11 cellular contexts compared by ENCODE assay signal in the genomic region with DNA sequence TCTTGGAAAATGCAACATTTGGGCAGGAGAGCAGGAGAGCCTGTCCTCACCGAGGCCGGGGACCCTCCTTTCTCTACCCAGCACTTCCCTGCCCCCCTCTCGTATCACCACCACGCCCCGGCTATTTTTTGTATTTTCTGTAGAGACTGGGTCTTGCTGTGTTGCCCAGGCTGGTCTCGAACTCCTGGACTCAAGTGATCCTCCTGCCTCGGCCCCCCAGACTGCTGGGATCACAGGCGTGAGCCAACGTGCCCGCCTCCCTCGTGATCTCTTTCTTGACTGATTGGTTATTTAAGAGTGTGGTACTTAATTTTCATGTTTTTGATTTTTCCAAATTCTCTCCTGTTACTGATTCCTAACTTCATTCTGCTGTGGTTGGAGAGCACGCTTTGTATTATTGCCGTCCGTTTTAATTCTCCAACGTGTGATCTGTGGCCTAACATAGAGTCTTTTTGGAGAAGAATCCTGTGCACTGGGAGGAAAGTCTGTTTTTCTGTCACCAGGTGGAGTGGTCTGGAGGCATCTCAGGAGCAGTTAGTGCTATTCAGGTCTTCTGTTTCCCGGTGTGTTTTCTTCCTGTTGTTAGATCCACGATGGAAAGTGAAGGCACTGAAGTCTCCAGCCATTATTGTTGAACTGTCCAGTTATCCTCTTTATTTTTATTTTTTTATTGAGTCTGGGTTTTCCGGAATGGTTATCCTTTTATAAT. TPM values are rescaled to one million over a fixed set of nuclear protein-coding genes. Genes with fewer than 3 reads are reported as not detected.
DNase-seq lines count a peak whose midpoint lies in the region; ATAC-seq and TF ChIP-seq lines count a peak whose summit lies in the region.
"Had no signal": no experiment of that assay in that cellular context is flagged by ENCODE, and none has a peak within 500 bp of the region (broad histone marks: within the 10 kb centered on the region; RNA-seq: fewer than 3 reads in every experiment).

No MANE protein-coding gene starts in this region.

- peak overlapping the region in 2 of 11 experiments; percentile 38 to 55; a peak in 3 of 22 replicates for H3K27ac ChIP-seq in BLaER1 treated with 17β-estradiol and CSF1 and Interleukin-3, amounts not matched to agents 10 nM and 100 nM

- H3K4me1 ChIP-seq in BLaER1 treated with 17β-estradiol and CSF1 and Interleukin-3, amounts not matched to agents 10 nM and 100 nM = peaks cover 49 to 66% (median 61%) of the 10 kb centered on the region in 10 experiments

- peaks cover 0 to 8% (median 2%) of the 10 kb centered on the region in 11 experiments; a peak in 6 of 22 replicates for H3K36me3 ChIP-seq in BLaER1 treated with 17β-estradiol and CSF1 and Interleukin-3, amounts not matched to agents 10 nM and 100 nM

- peaks cover 3 to 28% (median 10%) of the 10 kb centered on the region in 11 experiments for H3K9me3 ChIP-seq in BLaER1 treated with 17β-estradiol and CSF1 and Interleukin-3, amounts not matched to agents 10 nM and 100 nM (replicated peaks in 1 of 11)
- H3K9me3 ChIP-seq: mucosa of descending colon had no signal

- ATAC-seq in natural killer cell treated with Interleukin-12 subunit alpha and Interleukin-12 subunit beta and Interleukin-15 and Interleukin-18, amount 100 ng/mL, for 72 hours = no peak
- no peak for ATAC-seq in GM18870 (IDR thresholded peaks at IDR 0.05; ENCODE audit: unreplicated experiment)

- H4K20me1 ChIP-seq in BLaER1 treated with 17β-estradiol and CSF1 and Interleukin-3, amounts not matched to agents 10 nM and 100 nM = peaks cover 0 to 25% (median 7%) of the 10 kb centered on the region in 11 experiments; a peak in 11 of 22 replicates

- DNase-seq in HFF-Myc (ENCODE audit: extremely low read depth, low read depth) (no peak), chondrocyte (ENCODE audit: low spot score) (no peak), middle frontal gyrus (ENCODE audit: extremely low spot score, low spot score) (no peak), Ammon's horn (ENCODE audit: low spot score) (no peak), CD1c-positive myeloid dendritic cell (ENCODE audit: extremely low spot score) (no peak)
- no peak for DNase-seq in natural killer cell treated with Interleukin-12 subunit alpha and Interleukin-12 subunit beta and Interleukin-15 and Interleukin-18, amount 100 ng/mL, for 72 hours (ENCODE audit: low spot score)
- DNase-seq: mucosa of descending colon had no signal

- H3K27me3 Mint-ChIP-seq in chondrocyte (ENCODE audit: low read depth) = no peaks in the 10 kb centered on the region
- H3K27me3 Mint-ChIP-seq in natural killer cell treated with Interleukin-12 subunit alpha and Interleukin-12 subunit beta and Interleukin-15 and Interleukin-18, amount 100 ng/mL, for 72 hours = peaks cover 10% of the 10 kb centered on the region in 2 donors

- H3K27me3 ChIP-seq in BLaER1 treated with 17β-estradiol and CSF1 and Interleukin-3, amounts not matched to agents 10 nM and 100 nM = peaks cover 33 to 44% (median 39%) of the 10 kb centered on the region in 11 experiments

- no peaks in the 10 kb centered on the region for H3K9me3 Mint-ChIP-seq in chondrocyte (ENCODE audit: low read depth)
- H3K9me3 Mint-ChIP-seq in natural killer cell treated with Interleukin-12 subunit alpha and Interleukin-12 subunit beta and Interleukin-15 and Interleukin-18, amount 100 ng/mL, for 72 hours = no peaks in the 10 kb centered on the region

- peak overlapping the region; percentile 77 to 98 (median 88) for H3K4me2 ChIP-seq in BLaER1 treated with 17β-estradiol and CSF1 and Interleukin-3, amounts not matched to agents 10 nM and 100 nM

- peak overlapping the region; percentile 49 for H3K4me3 Mint-ChIP-seq in chondrocyte (ENCODE audit: unreplicated experiment)
- H3K4me3 Mint-ChIP-seq in natural killer cell treated with Interleukin-12 subunit alpha and Interleukin-12 subunit beta and Interleukin-15 and Interleukin-18, amount 100 ng/mL, for 72 hours = peak overlapping the region; percentile 30

- peaks cover 7% of the 10 kb centered on the region for H3K4me1 Mint-ChIP-seq in chondrocyte (ENCODE audit: low read depth)
- H3K4me1 Mint-ChIP-seq in natural killer cell treated with Interleukin-12 subunit alpha and Interleukin-12 subunit beta and Interleukin-15 and Interleukin-18, amount 100 ng/mL, for 72 hours (ENCODE audit: low read depth in 2 of 2) = peaks cover 16 to 18% of the 10 kb centered on the region in 2 donors

- H3K36me3 Mint-ChIP-seq in chondrocyte (ENCODE audit: low read depth) = no peaks in the 10 kb centered on the region
- no peaks in the 10 kb centered on the region for H3K36me3 Mint-ChIP-seq in natural killer cell treated with Interleukin-12 subunit alpha and Interleukin-12 subunit beta and Interleukin-15 and Interleukin-18, amount 100 ng/mL, for 72 hours

- H3K9ac ChIP-seq in BLaER1 treated with 17β-estradiol and CSF1 and Interleukin-3, amounts not matched to agents 10 nM and 100 nM = peak overlapping the region; percentile 14 to 73 (median 61); a peak in 19 of 22 replicates

- H3K27ac Mint-ChIP-seq in chondrocyte (ENCODE audit: unreplicated experiment) = no peak overlapping the region
- H3K27ac Mint-ChIP-seq in natural killer cell treated with Interleukin-12 subunit alpha and Interleukin-12 subunit beta and Interleukin-15 and Interleukin-18, amount 100 ng/mL, for 72 hours = no peak overlapping the region

- TF ChIP-seq CTCF in HFF-Myc (IDR thresholded peaks at IDR 0.05; ENCODE audit: low read depth, low read length, missing control alignments) (no peak), chondrocyte (IDR thresholded peaks at IDR 0.05) (peak; percentile 14)

- H3K4me3 ChIP-seq in BLaER1 treated with 17β-estradiol and CSF1 and Interleukin-3, amounts not matched to agents 10 nM and 100 nM = peak overlapping the region; percentile 40 to 66 (median 54); a peak in 19 of 20 replicates
- peak overlapping the region; percentile 32 for H3K4me3 ChIP-seq in HFF-Myc (replicated peaks; ENCODE audit: low read depth, low read length)
- H3K4me3 ChIP-seq: GM12878, mucosa of descending colon had no signal

RNA-seq across cellular contexts. Expression of a gene that starts 40.4 kb away (rescaled TPM):
- total RNA-seq in chondrocyte = 5.8 to 7.7 TPM (median 6.6 TPM) in 3 replicates
- total RNA-seq in natural killer cell treated with Interleukin-12 subunit alpha and Interleukin-12 subunit beta and Interleukin-15 and Interleukin-18, amount 100 ng/mL, for 72 hours = 10 to 100 TPM in 1 of 2 donors, 1 to 10 TPM in 1; 7.5 to 23.3 TPM

RNA-seq across cellular contexts. Expression of a gene that starts 57.6 kb away (rescaled TPM):
- total RNA-seq in chondrocyte = 0.40 to 0.94 TPM in 2 of 3 replicates, not detected in the other
- total RNA-seq in natural killer cell treated with Interleukin-12 subunit alpha and Interleukin-12 subunit beta and Interleukin-15 and Interleukin-18, amount 100 ng/mL, for 72 hours = 1 to 10 TPM in 1 of 2 donors, under 1 TPM in 1; 0.53 to 1.2 TPM
- total RNA-seq: GM12878, OCI-LY7 had no signal
